Comparison of ENCODE assay signal across 9 cellular contexts in the genomic region with DNA sequence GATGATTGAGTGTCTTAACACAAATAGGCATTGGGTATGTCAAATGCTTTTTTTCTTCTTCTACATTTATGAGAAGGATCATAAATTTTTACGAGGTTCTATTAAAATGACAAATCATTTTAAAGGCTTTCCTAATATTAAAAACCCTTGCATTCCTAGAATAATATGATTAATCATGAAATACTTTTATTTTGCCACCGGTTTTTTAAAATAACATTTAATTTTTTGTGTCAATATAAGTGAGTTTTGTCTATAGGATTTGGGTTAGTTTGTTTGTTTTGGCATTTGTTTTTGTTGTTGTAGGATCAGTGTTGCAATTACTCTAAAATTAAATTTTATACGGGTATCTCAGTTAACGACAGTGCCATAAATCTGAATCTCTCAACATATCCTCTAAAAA.
"Had no signal": no experiment of that assay in that cellular context is flagged by ENCODE, and none has a peak within 500 bp of the region (broad histone marks: within the 10 kb centered on the region; RNA-seq: fewer than 3 reads in every experiment).

No MANE protein-coding gene starts in this region.

- H3K4me3 ChIP-seq: GM23338, K562 had no signal

- FAIRE-seq: H1, H54, HTR-8/SVneo, K562 had no signal

- DNase-seq: H9, HCEC 1CT, IMR-90, KG1 had no signal
